In genomic region chr2:10382313-10383061, GRCh38 we compare ENCODE assay signal across 8 cellular contexts.
DNase-seq lines count a peak whose midpoint lies in the region; ATAC-seq, FAIRE-seq and TF ChIP-seq lines count a peak whose summit lies in the region.

No MANE protein-coding gene starts in this region.

- no peaks in the 10 kb centered on the region for H3K9me3 ChIP-seq in DOHH2 (ENCODE audit: control insufficient read depth, insufficient read depth, low read length)
- H3K9me3 ChIP-seq in mononuclear cell (ENCODE audit: low read depth, low read length) = no peaks in the 10 kb centered on the region
- no peaks in the 10 kb centered on the region for H3K9me3 ChIP-seq in uterus

- H3K9me2 ChIP-seq in DOHH2 (replicated peaks; ENCODE audit: control insufficient read depth, low read length) = no peaks in the 10 kb centered on the region

- FAIRE-seq in urothelium cell line (lab: Jason Lieb, UNC) = no peak

- peaks cover 6% of the 10 kb centered on the region for H3K79me2 ChIP-seq in DOHH2 (ENCODE audit: control insufficient read depth, low read length)

- intact Hi-C loops in uterus (cut with DNase I; ENCODE audit: low total_unique reads) = no loop called here

- peak overlapping the region; percentile 76 for H3K4me2 ChIP-seq in DOHH2 (ENCODE audit: low read length)

- peak overlapping the region; percentile 56 for H3K4me3 ChIP-seq in DOHH2 (ENCODE audit: low read length)
- H3K4me3 ChIP-seq in mononuclear cell (ENCODE audit: low read length) = peak overlapping the region; percentile 7
- no peak overlapping the region for H3K4me3 ChIP-seq in uterus

- H3K27ac ChIP-seq in DOHH2 (ENCODE audit: low read depth, low read length) (peak overlapping the region; percentile 59), uterus (peak overlapping the region in 1 of 2 donors; percentile 19)

- ATAC-seq in GM21576 (IDR thresholded peaks at IDR 0.05; ENCODE audit: unreplicated experiment) = peak; percentile 53

- peaks cover 70% of the 10 kb centered on the region for H3K4me1 ChIP-seq in DOHH2 (ENCODE audit: control insufficient read depth, low read length)
- H3K4me1 ChIP-seq in mononuclear cell (ENCODE audit: insufficient read depth, low read length) = peaks cover 95% of the 10 kb centered on the region
- peaks cover 2 to 19% of the 10 kb centered on the region in 2 donors for H3K4me1 ChIP-seq in uterus

- no peaks in the 10 kb centered on the region for H3K36me3 ChIP-seq in DOHH2 (ENCODE audit: control insufficient read depth, low read length)
- no peaks in the 10 kb centered on the region for H3K36me3 ChIP-seq in uterus

- TF ChIP-seq CTCF in DOHH2 (IDR thresholded peaks at IDR 0.05; ENCODE audit: low read depth, low read length, poor library complexity, severe bottlenecking) (no peak), uterus (IDR thresholded peaks at IDR 0.05) (no peak)

- no peak for TF ChIP-seq POLR2A in uterus (IDR thresholded peaks at IDR 0.05)

- H3F3A ChIP-seq in DOHH2 (ENCODE audit: control insufficient read depth, insufficient read depth) = peaks cover 23% of the 10 kb centered on the region; the same call in 1 of the 2 replicates

- H3K27me3 ChIP-seq in DOHH2 (ENCODE audit: control insufficient read depth, low read length) (peaks cover 9% of the 10 kb centered on the region), mononuclear cell (ENCODE audit: insufficient read depth, low read length) (no peaks in the 10 kb centered on the region), uterus (no peaks in the 10 kb centered on the region)

- DNase-seq in NCI-H187 (lab: John Stamatoyannopoulos, UW) (peak; percentile 91 to 94), ecto neural progenitor cell (ENCODE audit: low spot score) (no peak), urothelium cell line (ENCODE audit: low spot score) (no peak), uterus (no peak)
- DNase-seq in activated T-cell treated with anti-CD3 and anti-CD28 coated beads, Interleukin-2, amount 50 U/mL, for 48 hours = peak; percentile 38 to 51

- 0 out of 2 replicates have a peak, but pooled peaks cover 5% of the 10 kb centered on the region for H4K20me1 ChIP-seq in DOHH2 (ENCODE audit: control insufficient read depth, insufficient read depth, low read depth, low read length)

Comparison
In these comparisons a context has a peak if more than half of its experiments do, and no peak if none do; other contexts are left out.
1. H3K4me3 ChIP-seq: peak in DOHH2 (single experiment) and mononuclear cell (single experiment); none in uterus (0 of 2).
2. DNase-seq: peak in NCI-H187 (2 of 2) and activated T-cell treated with anti-CD3 and anti-CD28 coated beads, Interleukin-2, amount 50 U/mL, for 48 hours (2 of 2); none in ecto neural progenitor cell (single experiment), urothelium cell line (single experiment) and uterus (0 of 2).